In the genomic region with DNA sequence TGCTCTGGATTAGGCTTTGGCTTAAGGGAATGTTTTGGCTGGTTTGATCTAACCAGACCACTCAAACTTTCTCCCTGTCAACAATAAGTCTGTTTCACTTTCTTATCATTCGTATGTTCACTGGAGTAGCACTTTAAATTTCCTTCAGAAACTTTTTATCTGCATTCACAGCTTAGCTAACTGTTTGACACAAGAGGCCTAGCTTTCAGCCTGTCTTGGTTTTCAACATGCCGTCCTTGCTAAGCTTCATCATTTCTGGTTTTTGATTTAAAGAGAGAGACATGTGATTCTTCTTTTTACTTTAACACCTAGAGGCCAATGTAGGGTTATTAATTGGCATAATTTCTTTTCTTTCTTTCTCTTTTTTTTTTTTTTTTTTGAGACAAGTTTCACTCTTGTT, we compare ENCODE assay signal across 1 cellular context.
TF ChIP-seq lines count a peak whose summit lies in the region.

No MANE protein-coding gene starts in this region.

TF ChIP-seq in K562, 482 proteins besides CTCF, POLR2A, EP300 and RAD21 (continued from another document and continues in another):
- TF ChIP-seq, protein P1, sequence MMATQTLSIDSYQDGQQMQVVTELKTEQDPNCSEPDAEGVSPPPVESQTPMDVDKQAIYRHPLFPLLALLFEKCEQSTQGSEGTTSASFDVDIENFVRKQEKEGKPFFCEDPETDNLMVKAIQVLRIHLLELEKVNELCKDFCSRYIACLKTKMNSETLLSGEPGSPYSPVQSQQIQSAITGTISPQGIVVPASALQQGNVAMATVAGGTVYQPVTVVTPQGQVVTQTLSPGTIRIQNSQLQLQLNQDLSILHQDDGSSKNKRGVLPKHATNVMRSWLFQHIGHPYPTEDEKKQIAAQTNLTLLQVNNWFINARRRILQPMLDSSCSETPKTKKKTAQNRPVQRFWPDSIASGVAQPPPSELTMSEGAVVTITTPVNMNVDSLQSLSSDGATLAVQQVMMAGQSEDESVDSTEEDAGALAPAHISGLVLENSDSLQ (IDR thresholded peaks at IDR 0.05) = peak; percentile 25; the same call in 1 of the 2 replicates
- TF ChIP-seq MLLT1 (IDR thresholded peaks at IDR 0.05) = peak in 1 of 2 experiments; percentile 14; a peak in 1 of 4 replicates
- peak; percentile 76 for TF ChIP-seq SMARCA4 (IDR thresholded peaks at IDR 0.05)
- TF ChIP-seq GTF2A2 (tag; IDR thresholded peaks at IDR 0.05) = no peak
- TF ChIP-seq PBX2 (CRISPR knock-in tag; IDR thresholded peaks at IDR 0.05; ENCODE audit: low read depth) = no peak
- TF ChIP-seq PBX2 (tag; conservative IDR thresholded peaks at IDR 0.05; ENCODE audit: low read depth) = peak; percentile 45
- TF ChIP-seq ARID3A (IDR thresholded peaks at IDR 0.05; ENCODE audit: borderline replicate concordance, low read depth, low read length) = peak; percentile 61; the same call in 1 of the 2 replicates
- peak; percentile 52; the same call in 1 of the 2 replicates for TF ChIP-seq SOX6 (IDR thresholded peaks at IDR 0.05)
- peak in 1 of 2 experiments; percentile 21; a peak in 1 of 4 replicates for TF ChIP-seq RCOR1 (IDR thresholded peaks at IDR 0.05; ENCODE audit: borderline replicate concordance in 1 of 2, low read depth in 2 of 2, low read length in 2 of 2)
- TF ChIP-seq E2F6 (IDR thresholded peaks at IDR 0.05; ENCODE audit: borderline replicate concordance in 1 of 2, extremely low read depth in 1 of 2, insufficient read depth in 1 of 2, insufficient read length in 1 of 2, low read depth in 1 of 2, low read length in 1 of 2, poor library complexity in 1 of 2, severe bottlenecking in 1 of 2) = no peak
- TF ChIP-seq MTA2 (IDR thresholded peaks at IDR 0.05; ENCODE audit: low read depth) = peak; percentile 65
- no peak for TF ChIP-seq ZNF239 (CRISPR knock-in tag; IDR thresholded peaks at IDR 0.05)
- peak; percentile 57; a peak in 3 of 4 replicates for TF ChIP-seq KDM1A (IDR thresholded peaks at IDR 0.05)
- TF ChIP-seq ZKSCAN3 (CRISPR knock-in tag; IDR thresholded peaks at IDR 0.05) = no peak
- no peak for TF ChIP-seq NR2C2 (CRISPR knock-in tag; IDR thresholded peaks at IDR 0.05)
- no peak for TF ChIP-seq NR2C2 (tag; IDR thresholded peaks at IDR 0.05)
- peak; percentile 65 for TF ChIP-seq ZNF512 (tag; IDR thresholded peaks at IDR 0.05)
- TF ChIP-seq OTX1 (CRISPR knock-in tag; IDR thresholded peaks at IDR 0.05) = no peak
- TF ChIP-seq TRIM24 (IDR thresholded peaks at IDR 0.05) = peak in 1 of 2 experiments; percentile 41; a peak in 1 of 4 replicates
- peak; percentile 80 for TF ChIP-seq TAL1 (IDR thresholded peaks at IDR 0.05)
- TF ChIP-seq HDAC1 (IDR thresholded peaks at IDR 0.05) = 0 out of 4 replicates have a peak, but pooled peaks of 1 of the 2 experiments have one; percentile 24
- peak; percentile 76 for TF ChIP-seq MEIS2 (IDR thresholded peaks at IDR 0.05; ENCODE audit: partially characterized antibody)
- TF ChIP-seq, protein P2, sequence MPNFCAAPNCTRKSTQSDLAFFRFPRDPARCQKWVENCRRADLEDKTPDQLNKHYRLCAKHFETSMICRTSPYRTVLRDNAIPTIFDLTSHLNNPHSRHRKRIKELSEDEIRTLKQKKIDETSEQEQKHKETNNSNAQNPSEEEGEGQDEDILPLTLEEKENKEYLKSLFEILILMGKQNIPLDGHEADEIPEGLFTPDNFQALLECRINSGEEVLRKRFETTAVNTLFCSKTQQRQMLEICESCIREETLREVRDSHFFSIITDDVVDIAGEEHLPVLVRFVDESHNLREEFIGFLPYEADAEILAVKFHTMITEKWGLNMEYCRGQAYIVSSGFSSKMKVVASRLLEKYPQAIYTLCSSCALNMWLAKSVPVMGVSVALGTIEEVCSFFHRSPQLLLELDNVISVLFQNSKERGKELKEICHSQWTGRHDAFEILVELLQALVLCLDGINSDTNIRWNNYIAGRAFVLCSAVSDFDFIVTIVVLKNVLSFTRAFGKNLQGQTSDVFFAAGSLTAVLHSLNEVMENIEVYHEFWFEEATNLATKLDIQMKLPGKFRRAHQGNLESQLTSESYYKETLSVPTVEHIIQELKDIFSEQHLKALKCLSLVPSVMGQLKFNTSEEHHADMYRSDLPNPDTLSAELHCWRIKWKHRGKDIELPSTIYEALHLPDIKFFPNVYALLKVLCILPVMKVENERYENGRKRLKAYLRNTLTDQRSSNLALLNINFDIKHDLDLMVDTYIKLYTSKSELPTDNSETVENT (CRISPR knock-in tag; IDR thresholded peaks at IDR 0.05) = no peak
- TF ChIP-seq ZNF354B (CRISPR knock-in tag; IDR thresholded peaks at IDR 0.05) = 0 out of 2 replicates have a peak, but pooled peaks have one; percentile 20
- peak; percentile 38; the same call in 1 of the 2 replicates for TF ChIP-seq FOXM1 (IDR thresholded peaks at IDR 0.05; ENCODE audit: low read depth)
- no peak for TF ChIP-seq FOXM1 (CRISPR knock-in tag; IDR thresholded peaks at IDR 0.05; ENCODE audit: low read depth)
- TF ChIP-seq ELF1 (tag; IDR thresholded peaks at IDR 0.05) = no peak
- peak; percentile 77 for TF ChIP-seq CBFA2T2 (conservative IDR thresholded peaks at IDR 0.05)
- no peak for TF ChIP-seq U2AF2 (optimal IDR thresholded peaks at IDR 0.05; ENCODE audit: low read depth, low read length)
- no peak for TF ChIP-seq TAF9B (IDR thresholded peaks at IDR 0.05; ENCODE audit: partially characterized antibody)
- TF ChIP-seq, protein P3, sequence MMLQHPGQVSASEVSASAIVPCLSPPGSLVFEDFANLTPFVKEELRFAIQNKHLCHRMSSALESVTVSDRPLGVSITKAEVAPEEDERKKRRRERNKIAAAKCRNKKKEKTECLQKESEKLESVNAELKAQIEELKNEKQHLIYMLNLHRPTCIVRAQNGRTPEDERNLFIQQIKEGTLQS (IDR thresholded peaks at IDR 0.05) = no peak
- TF ChIP-seq, protein P3 (CRISPR knock-in tag; conservative IDR thresholded peaks at IDR 0.05) = no peak
- no peak for TF ChIP-seq RERE (CRISPR knock-in tag; IDR thresholded peaks at IDR 0.05; ENCODE audit: borderline replicate concordance)
- TF ChIP-seq GTF3C2 (IDR thresholded peaks at IDR 0.05; ENCODE audit: borderline replicate concordance, extremely low read depth, insufficient read length) = no peak
